Comparison of ENCODE assay signal across 32 cellular contexts in the genomic region with DNA sequence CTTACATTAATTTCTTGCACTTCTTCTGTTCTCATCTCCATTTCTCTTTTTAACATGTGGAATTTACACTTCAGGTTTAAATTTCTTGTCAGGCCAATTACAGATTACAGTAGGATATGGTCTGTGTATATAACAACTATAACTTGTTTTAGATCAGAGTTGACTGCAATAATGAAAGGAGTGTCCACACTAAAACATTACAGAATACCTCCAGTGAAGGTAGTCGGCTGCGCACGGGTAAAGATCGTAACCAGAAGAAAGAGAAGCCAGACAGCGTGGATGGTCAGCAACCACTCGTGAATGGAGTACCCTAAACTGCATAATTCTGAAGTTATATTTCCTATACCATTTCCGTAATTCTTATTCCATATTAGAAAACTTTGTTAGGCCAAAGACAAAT. TPM values are rescaled to one million over a fixed set of nuclear protein-coding genes. Genes with fewer than 3 reads are reported as not detected.
DNase-seq lines count a peak whose midpoint lies in the region; ATAC-seq, FAIRE-seq and TF ChIP-seq lines count a peak whose summit lies in the region.
"Had no signal": no experiment of that assay in that cellular context is flagged by ENCODE, and none has a peak within 500 bp of the region (broad histone marks: within the 10 kb centered on the region; RNA-seq: fewer than 3 reads in every experiment).

No MANE protein-coding gene starts in this region.

- TF ChIP-seq EP300 in transverse colon (IDR thresholded peaks at IDR 0.05; ENCODE audit: low read depth) = no peak

- H3K4me1 ChIP-seq in colonic mucosa (no peaks in the 10 kb centered on the region), mucosa of descending colon (ENCODE audit: low read depth) (no peaks in the 10 kb centered on the region), transverse colon (no peaks in the 10 kb centered on the region), kidney (ENCODE audit: control insufficient read depth in 1 of 2, insufficient read depth in 1 of 2, low read depth in 1 of 2, low read length in 2 of 2) (no peaks in the 10 kb centered on the region)
- H3K4me1 ChIP-seq: BE2C, BLaER1 had no signal

- no peak for DNase-seq in activated T-cell treated with anti-CD3 and anti-CD28 coated beads, Interleukin-2, amount 50 U/mL, for 72 hours
- DNase-seq in activated T-cell treated with anti-CD3 and anti-CD28 coated beads, Interleukin-2, amount 50 U/mL, for 4 hours = no peak
- peak; percentile 18 for DNase-seq in colonic mucosa
- DNase-seq in mucosa of descending colon = peak in 2 of 3 donors; percentile 28 to 35
- DNase-seq in transverse colon = peak; percentile 28
- no peak for DNase-seq in NCI-H1092 treated with DMSO at 0.1 percent for 48 hours (lab: John Stamatoyannopoulos, UW)
- no peak for DNase-seq in NCI-H2227 (lab: John Stamatoyannopoulos, UW; ENCODE audit: unreplicated experiment)
- DNase-seq in kidney = no peak
- DNase-seq: ACHN; BE2C; C1 segment of cervical spinal cord; CD4-positive, alpha-beta memory T cell; CD4-positive, CD25-positive, alpha-beta regulatory T cell; CD8-positive, alpha-beta memory T cell; COR-L47; DMS 273 treated with DMSO at 0.1 percent for 48 hours; DMS153; DMS53; DMS79; DND-41; EL; GDM1 had no signal

- TF ChIP-seq POLR2A in transverse colon (IDR thresholded peaks at IDR 0.05) = no peak

- H3K36me3 ChIP-seq in colonic mucosa = no peaks in the 10 kb centered on the region
- H3K36me3 ChIP-seq in mucosa of descending colon (ENCODE audit: low read depth) = no peaks in the 10 kb centered on the region
- no peaks in the 10 kb centered on the region for H3K36me3 ChIP-seq in transverse colon
- peaks cover 0 to 13% of the 10 kb centered on the region in 2 donors for H3K36me3 ChIP-seq in kidney (ENCODE audit: control insufficient read depth in 1 of 2, insufficient read depth in 2 of 2, low read length in 2 of 2)

- H3K36me3 Mint-ChIP-seq in activated T-cell treated with anti-CD3 and anti-CD28 coated beads, Interleukin-2, amount 50 U/mL, for 72 hours (ENCODE audit: insufficient read depth in 2 of 2) = peaks cover 2 to 6% of the 10 kb centered on the region in 2 donors
- peaks cover 24% of the 10 kb centered on the region for H3K36me3 Mint-ChIP-seq in activated T-cell treated with anti-CD3 and anti-CD28 coated beads, Interleukin-2, amount 50 U/mL, for 4 hours (ENCODE audit: insufficient read depth)

- intact Hi-C loops in colonic mucosa (cut with DNase I) = no loop called here
- intact Hi-C loops in mucosa of descending colon (cut with DNase I, micrococcal nuclease) = no loop called here
- intact Hi-C loops in transverse colon (cut with DNase I; ENCODE audit: low total_unique reads) = no loop called here
- intact Hi-C loops in kidney (cut with DNase I) = no loop called here

- H3K27ac ChIP-seq in colonic mucosa (no peak overlapping the region), transverse colon (no peak overlapping the region), kidney (ENCODE audit: low read depth in 2 of 2, low read length in 2 of 2) (no peak overlapping the region)
- H3K27ac ChIP-seq: 22Rv1, BLaER1 had no signal

- H3K9ac ChIP-seq in colonic mucosa (ENCODE audit: low read depth in 2 of 2, low read length in 2 of 2) (no peak overlapping the region), kidney (ENCODE audit: low read length in 2 of 2) (no peak overlapping the region)
- H3K9ac ChIP-seq: BLaER1 had no signal

- no peaks in the 10 kb centered on the region for H3K27me3 Mint-ChIP-seq in activated T-cell treated with anti-CD3 and anti-CD28 coated beads, Interleukin-2, amount 50 U/mL, for 72 hours (ENCODE audit: low read depth)
- no peaks in the 10 kb centered on the region for H3K27me3 Mint-ChIP-seq in activated T-cell treated with anti-CD3 and anti-CD28 coated beads, Interleukin-2, amount 50 U/mL, for 4 hours (ENCODE audit: low read depth)
- H3K27me3 Mint-ChIP-seq: CD4-positive, alpha-beta memory T cell; CD4-positive, CD25-positive, alpha-beta regulatory T cell; CD8-positive, alpha-beta memory T cell had no signal

- H3K4me3 ChIP-seq in colonic mucosa (no peak overlapping the region), mucosa of descending colon (no peak overlapping the region), transverse colon (no peak overlapping the region), kidney (ENCODE audit: low read length in 2 of 2) (no peak overlapping the region)
- H3K4me3 ChIP-seq: BLaER1, GM12878 had no signal

- in situ Hi-C loops in transverse colon (cut with MboI; ENCODE audit: low pct_ligation_motif_present in 1 of 4, low pct_unique_long_range_greater_than_20kb in 1 of 4, low sequenced_read_pairs in 3 of 4) = no loop called here

- TF ChIP-seq CTCF in colonic mucosa (IDR thresholded peaks at IDR 0.05) (no peak), mucosa of descending colon (IDR thresholded peaks at IDR 0.05) (no peak), transverse colon (IDR thresholded peaks at IDR 0.05) (no peak), kidney (IDR thresholded peaks at IDR 0.05; ENCODE audit: borderline replicate concordance, extremely low read depth, insufficient read depth) (no peak)

- H3K27me3 ChIP-seq in colonic mucosa (no peaks in the 10 kb centered on the region), transverse colon (no peaks in the 10 kb centered on the region)
- H3K27me3 ChIP-seq: BE2C had no signal

- H3K4me1 Mint-ChIP-seq in activated T-cell treated with anti-CD3 and anti-CD28 coated beads, Interleukin-2, amount 50 U/mL, for 72 hours (ENCODE audit: low read depth) = no peaks in the 10 kb centered on the region
- no peaks in the 10 kb centered on the region for H3K4me1 Mint-ChIP-seq in activated T-cell treated with anti-CD3 and anti-CD28 coated beads, Interleukin-2, amount 50 U/mL, for 4 hours (ENCODE audit: low read depth)
- H3K4me1 Mint-ChIP-seq: CD14-positive monocyte; CD4-positive, alpha-beta memory T cell; CD4-positive, CD25-positive, alpha-beta regulatory T cell; CD8-positive, alpha-beta memory T cell had no signal

- FAIRE-seq in kidney (lab: Jason Lieb, UNC) = no peak
- FAIRE-seq: GM12878, GM12892, GM19239 had no signal

- peak overlapping the region; percentile 38 for H3K27ac Mint-ChIP-seq in activated T-cell treated with anti-CD3 and anti-CD28 coated beads, Interleukin-2, amount 50 U/mL, for 72 hours
- H3K27ac Mint-ChIP-seq: CD14-positive monocyte; CD8-positive, alpha-beta memory T cell had no signal

- H3K4me3 Mint-ChIP-seq in activated T-cell treated with anti-CD3 and anti-CD28 coated beads, Interleukin-2, amount 50 U/mL, for 72 hours = no peak overlapping the region
- H3K4me3 Mint-ChIP-seq in activated T-cell treated with anti-CD3 and anti-CD28 coated beads, Interleukin-2, amount 50 U/mL, for 4 hours = no peak overlapping the region
- H3K4me3 Mint-ChIP-seq: CD14-positive monocyte; CD4-positive, alpha-beta memory T cell; CD4-positive, CD25-positive, alpha-beta regulatory T cell; CD8-positive, alpha-beta memory T cell had no signal

- H3K9me3 Mint-ChIP-seq in activated T-cell treated with anti-CD3 and anti-CD28 coated beads, Interleukin-2, amount 50 U/mL, for 72 hours = no peaks in the 10 kb centered on the region
- H3K9me3 Mint-ChIP-seq in activated T-cell treated with anti-CD3 and anti-CD28 coated beads, Interleukin-2, amount 50 U/mL, for 4 hours = no peaks in the 10 kb centered on the region
- H3K9me3 Mint-ChIP-seq: CD14-positive monocyte; CD4-positive, alpha-beta memory T cell; CD4-positive, CD25-positive, alpha-beta regulatory T cell; CD8-positive, alpha-beta memory T cell had no signal

- 62 to 80% methylated on average over 2 to 7 of the region's 7 CpGs for WGBS in transverse colon (ENCODE audit: low coverage in 1 of 2), 2 donors

- ATAC-seq in activated T-cell treated with anti-CD3 and anti-CD28 coated beads, Interleukin-2, amount 50 U/mL, for 72 hours (replicated peaks in 1 of 2) = no peak
- no peak for ATAC-seq in activated T-cell treated with anti-CD3 and anti-CD28 coated beads, Interleukin-2, amount 50 U/mL, for 4 hours
- peak; percentile 79 for ATAC-seq in mucosa of descending colon
- ATAC-seq: GM12878 had no signal

- H3K9me3 ChIP-seq in colonic mucosa (no peaks in the 10 kb centered on the region), mucosa of descending colon (no peaks in the 10 kb centered on the region), transverse colon (no peaks in the 10 kb centered on the region), kidney (ENCODE audit: control insufficient read depth in 1 of 2, low read length in 2 of 2) (no peaks in the 10 kb centered on the region)
- H3K9me3 ChIP-seq: BE2C, BLaER1 had no signal

RNA-seq across cellular contexts. Expression of a gene that starts 32.6 kb away (rescaled TPM):
- not detected for total RNA-seq in activated T-cell treated with anti-CD3 and anti-CD28 coated beads, Interleukin-2, amount 50 U/mL, for 72 hours
- total RNA-seq in activated T-cell treated with anti-CD3 and anti-CD28 coated beads, Interleukin-2, amount 50 U/mL, for 4 hours = not detected
- total RNA-seq in colonic mucosa (under 1 TPM in 1 of 2 donors, not detected in 1; 0.25 TPM), mucosa of descending colon (not detected), transverse colon (not detected), kidney (not detected)
- not detected for polyA plus RNA-seq in kidney (ENCODE audit: insufficient read depth, low read depth, low replicate concordance)
- total RNA-seq: A172; A673; CD4-positive, alpha-beta memory T cell; CD4-positive, CD25-positive, alpha-beta regulatory T cell; CD8-positive, alpha-beta memory T cell; G401; GM12878 had no signal
- polyA plus RNA-seq: AG04450; CD14-positive monocyte; CD4-positive, alpha-beta memory T cell; CD4-positive, CD25-positive, alpha-beta regulatory T cell; CD8-positive, alpha-beta memory T cell had no signal

RNA-seq across cellular contexts. Expression of a gene that starts 36.8 kb away (rescaled TPM):
- 10 to 100 TPM; 30.4 to 38.6 TPM for total RNA-seq in activated T-cell treated with anti-CD3 and anti-CD28 coated beads, Interleukin-2, amount 50 U/mL, for 72 hours
- 10 to 100 TPM; 25.5 to 26.0 (median 25.6) TPM for total RNA-seq in activated T-cell treated with anti-CD3 and anti-CD28 coated beads, Interleukin-2, amount 50 U/mL, for 4 hours
- 10 to 100 TPM; 39.3 to 45.0 TPM for total RNA-seq in colonic mucosa
- 10 to 100 TPM; 42.1 to 56.9 (median 44.7) TPM for total RNA-seq in mucosa of descending colon
- 10 to 100 TPM; 14.9 to 61.8 (median 31.2) TPM for total RNA-seq in transverse colon
- total RNA-seq in kidney = 69.0 TPM
- polyA plus RNA-seq in kidney (ENCODE audit: insufficient read depth, low read depth, low replicate concordance) = 23.1 TPM

Comparison
In these comparisons a context has a peak if more than half of its experiments do, and no peak if none do; other contexts are left out.
1. DNase-seq: peak in colonic mucosa (single experiment), mucosa of descending colon (2 of 3) and transverse colon (single experiment); none in activated T-cell treated with anti-CD3 and anti-CD28 coated beads, Interleukin-2, amount 50 U/mL, for 72 hours (0 of 2), activated T-cell treated with anti-CD3 and anti-CD28 coated beads, Interleukin-2, amount 50 U/mL, for 4 hours (single experiment), NCI-H1092 treated with DMSO at 0.1 percent for 48 hours (single experiment), NCI-H2227 (single experiment) and kidney (single experiment).